25 cellular contexts compared by ENCODE assay signal in the genomic region with DNA sequence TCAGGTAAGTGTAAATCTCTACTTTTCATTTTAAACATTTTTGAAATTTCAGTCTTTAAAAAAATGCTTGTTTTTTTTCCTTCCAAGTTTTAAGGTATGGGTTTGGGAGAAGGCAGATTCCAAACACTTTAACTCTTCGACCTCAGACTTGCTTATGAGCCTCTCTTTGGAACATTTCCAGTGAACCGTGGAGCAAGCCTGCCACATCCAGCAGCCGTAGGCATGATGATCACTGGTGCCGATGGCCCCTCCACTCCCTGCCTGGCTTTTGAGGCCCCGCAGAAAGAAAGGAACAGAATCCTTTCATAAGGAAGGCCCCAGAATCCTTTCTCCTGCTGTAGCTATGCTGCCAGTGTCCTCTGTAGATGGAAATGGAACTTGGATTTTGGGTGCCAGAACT. TPM values are rescaled to one million over a fixed set of nuclear protein-coding genes. Genes with fewer than 3 reads are reported as not detected.
DNase-seq lines count a peak whose midpoint lies in the region; ATAC-seq and TF ChIP-seq lines count a peak whose summit lies in the region.
"Had no signal": no experiment of that assay in that cellular context is flagged by ENCODE, and none has a peak within 500 bp of the region (broad histone marks: within the 10 kb centered on the region; RNA-seq: fewer than 3 reads in every experiment).

No MANE protein-coding gene starts in this region.

- in situ Hi-C loops in IMR-90 (cut with MboI; ENCODE audit: low sequenced_read_pairs), result loop anchor here (25.0 kb wide), 1 partner anchor 1016 kb away; no protein-coding TSS in a partner anchor

- H3K27ac Mint-ChIP-seq in nephron progenitor cell, result peak overlapping the region; percentile 57
- H3K27ac Mint-ChIP-seq: activated naive CD4-positive, alpha-beta T cell treated with anti-CD3 and anti-CD28 coated beads, Interleukin-2, amount 50 U/mL, for 24 hours; HFFc6 had no signal

- peaks cover 8% of the 10 kb centered on the region for H3K27me3 Mint-ChIP-seq in nephron progenitor cell (ENCODE audit: low read depth, poor library complexity)
- H3K27me3 Mint-ChIP-seq: activated naive CD4-positive, alpha-beta T cell treated with anti-CD3 and anti-CD28 coated beads, Interleukin-2, amount 50 U/mL, for 24 hours; stimulated activated naive CD8-positive, alpha-beta T cell treated with anti-CD3 and anti-CD28 coated beads, Interleukin-15, Interleukin-2, amounts not matched to agents 100 ng/mL and 50 ng/mL, for 24 hours; T-cell had no signal

- H4K5ac ChIP-seq in IMR-90 (ENCODE audit: low read depth, low read length), result no peak overlapping the region

- intact Hi-C loops in IMR-90 (cut with micrococcal nuclease), result no loop called here

- H3K4me1 ChIP-seq in IMR-90 (ENCODE audit: control insufficient read depth, insufficient read depth, low read length), result peaks cover 9% of the 10 kb centered on the region
- peaks cover 13 to 63% of the 10 kb centered on the region in 2 experiments for H3K4me1 ChIP-seq in SK-N-SH (ENCODE audit: control insufficient read depth in 1 of 2, insufficient read depth in 2 of 2, low read depth in 1 of 2, low read length in 1 of 2)

- H3K9ac ChIP-seq in IMR-90 (ENCODE audit: low read depth, low read length) (no peak overlapping the region), SK-N-SH (no peak overlapping the region)
- H3K9ac ChIP-seq: KMS-11 had no signal

- ATAC-seq in IMR-90 (ENCODE audit: low read depth), result no peak
- ATAC-seq: T-cell had no signal

- DNase-seq in DMS79 (lab: John Stamatoyannopoulos, UW), result peak; percentile 11
- DNase-seq in IMR-90, result no peak
- DNase-seq in SK-N-SH, result peak; percentile 53
- no peak for DNase-seq in nephron progenitor cell
- no peak for DNase-seq in NCI-H1417 treated with DMSO at 0.1 percent for 48 hours (lab: John Stamatoyannopoulos, UW)
- DNase-seq in NK-92 (lab: John Stamatoyannopoulos, UW; ENCODE audit: unreplicated experiment), result no peak
- no peak for DNase-seq in activated gamma-delta T cell treated with Interleukin-2 at 50 U/mL for 16 hours
- DNase-seq in activated CD4-positive, alpha-beta T cell treated with anti-CD3 and anti-CD28 coated beads, Interleukin-2, amount 50 U/mL, for 48 hours, result no peak
- DNase-seq: activated CD4-positive, alpha-beta T cell treated with anti-CD3 and anti-CD28 coated beads, Interleukin-2, amount 50 U/mL, for 4 hours; amygdala; Calu3; cortex of kidney; foreskin melanocyte; GOT3; HFFc6; mammary epithelial cell; PC-9; SHP77; T-cell had no signal

- no peak overlapping the region for H2BK15ac ChIP-seq in IMR-90 (ENCODE audit: low read depth, low read length)

- H3K4me3 Mint-ChIP-seq in nephron progenitor cell, result no peak overlapping the region
- H3K4me3 Mint-ChIP-seq: activated naive CD4-positive, alpha-beta T cell treated with anti-CD3 and anti-CD28 coated beads, Interleukin-2, amount 50 U/mL, for 24 hours; HFFc6; stimulated activated naive CD8-positive, alpha-beta T cell treated with anti-CD3 and anti-CD28 coated beads, Interleukin-15, Interleukin-2, amounts not matched to agents 100 ng/mL and 50 ng/mL, for 24 hours; T-cell had no signal

- no peak for TF ChIP-seq RAD21 in IMR-90 (IDR thresholded peaks at IDR 0.05; ENCODE audit: low read length)
- no peak for TF ChIP-seq RAD21 in SK-N-SH (IDR thresholded peaks at IDR 0.05; ENCODE audit: low read length)

- no peaks in the 10 kb centered on the region for H3K36me3 Mint-ChIP-seq in nephron progenitor cell (ENCODE audit: low read depth)

- H3F3A ChIP-seq in SK-N-SH (replicated peaks; ENCODE audit: insufficient read depth), result peaks cover 3% of the 10 kb centered on the region

- no peaks in the 10 kb centered on the region for H3K27me3 ChIP-seq in IMR-90 (ENCODE audit: control insufficient read depth, insufficient read depth, low read length)
- H3K27me3 ChIP-seq in SK-N-SH (ENCODE audit: insufficient read depth), result no peaks in the 10 kb centered on the region
- H3K27me3 ChIP-seq: esophagus muscularis mucosa, vagina had no signal

- CTCF ChIA-PET in IMR-90 (lab: Yijun Ruan, JAX), result interaction anchor here (0.8 kb wide), 1 partner anchor 41 kb away, joined by 3 read pairs; no protein-coding TSS in a partner anchor
- CTCF ChIA-PET in SK-N-SH (lab: Yijun Ruan, JAX), result interaction anchor here (0.7 to 1.7 kb wide), 4 partner anchors 11 to 1949 kb away, joined by 3 to 9 read pairs (median 4); no protein-coding TSS in a partner anchor

- no peak overlapping the region for H2AFZ ChIP-seq in IMR-90 (replicated peaks; ENCODE audit: low read length, poor library complexity)
- H2AFZ ChIP-seq in SK-N-SH (ENCODE audit: low read depth), result no peak overlapping the region
- H2AFZ ChIP-seq: PC-9 had no signal

- TF ChIP-seq CTCF in IMR-90 (conservative IDR thresholded peaks at IDR 0.05; ENCODE audit: low read depth, low read length) (no peak), SK-N-SH (IDR thresholded peaks at IDR 0.05) (no peak), nephron progenitor cell (IDR thresholded peaks at IDR 0.05) (no peak)

- H2BK5ac ChIP-seq in IMR-90 (ENCODE audit: low read depth, low read length, poor library complexity, severe bottlenecking), result no peak overlapping the region

- no peak overlapping the region for H2AK5ac ChIP-seq in IMR-90 (ENCODE audit: low read depth, low read length)

- H2BK120ac ChIP-seq in IMR-90 (ENCODE audit: low read depth, low read length), result peak overlapping the region; percentile 14; the same call in 1 of the 2 replicates

- H3K4ac ChIP-seq in IMR-90 (ENCODE audit: low read depth, low read length), result no peak overlapping the region

- H3K56ac ChIP-seq in IMR-90 (ENCODE audit: extremely low read depth, insufficient read depth, low read length), result no peak overlapping the region

- H3K23ac ChIP-seq in IMR-90 (ENCODE audit: low read depth, low read length), result no peak overlapping the region

- H3K9me1 ChIP-seq in IMR-90 (ENCODE audit: insufficient read depth, low read length), result peaks cover 18% of the 10 kb centered on the region

- H2AK9ac ChIP-seq in IMR-90 (replicated peaks; ENCODE audit: low read depth, low read length, poor library complexity), result no peak overlapping the region

- POLR2A ChIA-PET in IMR-90 (lab: Charles Lee; ENCODE audit: unreplicated experiment) (no interaction called here), SK-N-SH (lab: Yijun Ruan, JAX) (no interaction called here)

- no peak for TF ChIP-seq POLR2A in IMR-90 (IDR thresholded peaks at IDR 0.05; ENCODE audit: low read depth, low read length)

- H4K91ac ChIP-seq in IMR-90 (ENCODE audit: insufficient read depth, low read depth, low read length), result no peak overlapping the region

- H3K27ac ChIP-seq in IMR-90 (ENCODE audit: insufficient read depth, low read length) (no peak overlapping the region), SK-N-SH (ENCODE audit: low read depth in 2 of 2, low read length in 1 of 2) (peak overlapping the region in 1 of 2 experiments; percentile 98; a peak in 2 of 4 replicates)
- H3K27ac ChIP-seq: C4-2B, esophagus muscularis mucosa, KMS-11, PC-9, vagina had no signal

- peaks cover 30 to 56% of the 10 kb centered on the region in 2 experiments for H3K79me1 ChIP-seq in IMR-90 (ENCODE audit: low read depth in 1 of 2, low read length in 2 of 2)

- H3K4me3 ChIP-seq in IMR-90 (ENCODE audit: insufficient read depth, low read depth, low read length) (no peak overlapping the region), SK-N-SH (ENCODE audit: low read depth in 2 of 2, low read length in 1 of 2) (no peak overlapping the region)
- H3K4me3 ChIP-seq: esophagus muscularis mucosa, PC-9, vagina had no signal

- no TSS peak for BruUV-seq in IMR-90 (replicated peaks; lab: Mats Ljungman, UMichigan)

- no peaks in the 10 kb centered on the region for H3K79me2 ChIP-seq in SK-N-SH (ENCODE audit: insufficient read depth)

- H3K4me1 Mint-ChIP-seq in nephron progenitor cell, result peaks cover 48% of the 10 kb centered on the region

- H3K9me3 Mint-ChIP-seq in nephron progenitor cell, result no peaks in the 10 kb centered on the region
- H3K9me3 Mint-ChIP-seq: activated naive CD4-positive, alpha-beta T cell treated with anti-CD3 and anti-CD28 coated beads, Interleukin-2, amount 50 U/mL, for 24 hours; HFFc6; stimulated activated naive CD8-positive, alpha-beta T cell treated with anti-CD3 and anti-CD28 coated beads, Interleukin-15, Interleukin-2, amounts not matched to agents 100 ng/mL and 50 ng/mL, for 24 hours; T-cell had no signal

- no peak overlapping the region for H2BK20ac ChIP-seq in IMR-90 (ENCODE audit: low read depth, low read length)

- dilution Hi-C loops in IMR-90 (cut with HindIII; ENCODE audit: low sequenced_read_pairs, unreplicated experiment), result no loop called here

- H4K20me1 ChIP-seq in IMR-90 (ENCODE audit: insufficient read depth, low read length) (no peaks in the 10 kb centered on the region), SK-N-SH (ENCODE audit: insufficient read depth) (no peaks in the 10 kb centered on the region)

- whole genome bisulfite sequencing in IMR-90 (ENCODE audit: extremely low coverage in 2 of 2, insufficient read length in 1 of 2), 2 experiments, result 50% methylated on average over 1 of the region's 5 CpGs; no CpG with 5 or more reads in 1 of the 2 experiments
- 43% methylated on average over 5 of the region's 5 CpGs for WGBS in SK-N-SH (ENCODE audit: low lambda C conversion rate)

- no peak overlapping the region for H3K18ac ChIP-seq in IMR-90 (ENCODE audit: low read depth, low read length)

- no peak for TF ChIP-seq EP300 in SK-N-SH (IDR thresholded peaks at IDR 0.05; ENCODE audit: borderline replicate concordance in 1 of 2, low read depth in 1 of 2, low read length in 1 of 2)

- no peak overlapping the region for H3K14ac ChIP-seq in IMR-90 (replicated peaks; ENCODE audit: low read depth, low read length)

- no peaks in the 10 kb centered on the region; the same call in 1 of the 2 replicates for H3K36me3 ChIP-seq in IMR-90 (ENCODE audit: control insufficient read depth, insufficient read depth, low read length)
- no peaks in the 10 kb centered on the region for H3K36me3 ChIP-seq in SK-N-SH (replicated peaks in 1 of 2; ENCODE audit: control insufficient read depth in 1 of 2, insufficient read depth in 2 of 2, low read length in 1 of 2)
- H3K36me3 ChIP-seq: vagina had no signal

- H3K4me2 ChIP-seq in IMR-90 (ENCODE audit: low read depth, low read length), result no peak overlapping the region
- H3K4me2 ChIP-seq in SK-N-SH, result peak overlapping the region; percentile 26; the same call in 1 of the 2 replicates
- H3K4me2 ChIP-seq: KMS-11, PC-9 had no signal

- H3K9me2 ChIP-seq in SK-N-SH, result no peaks in the 10 kb centered on the region

- H3K9me3 ChIP-seq in IMR-90 (ENCODE audit: control insufficient read depth, insufficient read depth, low read length) (no peaks in the 10 kb centered on the region), SK-N-SH (no peaks in the 10 kb centered on the region)
- H3K9me3 ChIP-seq: esophagus muscularis mucosa, vagina had no signal

- H4K8ac ChIP-seq in IMR-90 (ENCODE audit: low read depth in 2 of 2, low read length in 2 of 2), result no peak overlapping the region

TF ChIP-seq in SK-N-SH, 30 proteins besides CTCF, POLR2A, EP300 and RAD21 (continues in another document):
- TF ChIP-seq RFX5 (IDR thresholded peaks at IDR 0.05; ENCODE audit: low read length) (no peak), TCF12 (IDR thresholded peaks at IDR 0.05) (no peak)

RNA-seq across cellular contexts. Expression of a gene that starts 50.7 kb away (rescaled TPM):
- 9.9 and 13.1 TPM in 2 replicates for total RNA-seq in IMR-90 (2012; rRNA removed)
- polyA plus RNA-seq in IMR-90 (2012; rRNA removed) (7.5 and 8.8 TPM in 2 replicates), SK-N-SH (2012; rRNA removed) (6.5 and 8.2 TPM in 2 replicates)
- polyA plus RNA-seq in IMR-90 (2012; cell fraction: cytosol; rRNA removed), result 3.2 and 7.1 TPM in 2 replicates
- polyA plus RNA-seq in IMR-90 (2012; cell fraction: nucleus; rRNA removed; ENCODE audit: low replicate concordance), result 7.6 and 22.8 TPM in 2 replicates
- 7.0 and 7.3 TPM in 2 replicates for polyA plus RNA-seq in SK-N-SH (2012; cell fraction: cytosol; rRNA removed)
- 12.0 and 14.1 TPM in 2 replicates for polyA plus RNA-seq in SK-N-SH (2012; cell fraction: nucleus; rRNA removed)

Comparison
In these comparisons a context has a peak if more than half of its experiments do, and no peak if none do; other contexts are left out.
1. DNase-seq: peak in DMS79 (single experiment) and SK-N-SH (single experiment); none in IMR-90 (single experiment), nephron progenitor cell (single experiment), NCI-H1417 treated with DMSO at 0.1 percent for 48 hours (single experiment), NK-92 (single experiment), activated gamma-delta T cell treated with Interleukin-2 at 50 U/mL for 16 hours (single experiment) and activated CD4-positive, alpha-beta T cell treated with anti-CD3 and anti-CD28 coated beads, Interleukin-2, amount 50 U/mL, for 48 hours (0 of 2).